In the genomic region with DNA sequence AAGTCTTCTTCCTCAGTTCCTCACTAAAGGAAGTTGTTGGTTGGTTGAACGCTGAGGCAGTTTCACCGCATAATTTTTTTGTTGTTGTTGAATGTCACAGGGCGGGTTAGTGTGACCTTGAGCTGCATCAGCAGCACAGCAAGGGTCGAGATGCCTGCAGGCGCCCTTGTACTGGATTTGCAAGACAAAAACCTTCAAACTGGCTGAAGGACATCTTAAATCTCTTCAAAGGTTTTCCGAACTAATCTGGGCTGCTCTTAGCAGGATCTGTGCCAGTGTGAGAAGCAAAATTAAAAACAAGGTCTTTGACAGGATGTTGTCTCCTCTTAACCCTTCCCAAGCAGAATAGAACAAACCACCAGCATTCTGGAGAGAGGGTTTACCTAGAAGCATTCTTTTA, we compare ENCODE assay signal across 8 cellular contexts. TPM values are rescaled to one million over a fixed set of nuclear protein-coding genes. Genes with fewer than 3 reads are reported as not detected.
DNase-seq lines count a peak whose midpoint lies in the region; ATAC-seq and TF ChIP-seq lines count a peak whose summit lies in the region.

No MANE protein-coding gene starts in this region.

- intact Hi-C loops in activated CD8-positive, alpha-beta T cell treated with anti-CD3 and anti-CD28 coated beads for 36 hours (cut with micrococcal nuclease), result no loop called here
- intact Hi-C loops in heart right ventricle (cut with DNase I), result loop anchor here in 2 of 10 donors (5.0 to 10.0 kb wide), 2 partner anchors 37 to 49 kb away; no protein-coding TSS in a partner anchor
- intact Hi-C loops in psoas muscle (cut with DNase I), result no loop called here

- H3K9me3 ChIP-seq in heart right ventricle, result no peaks in the 10 kb centered on the region
- H3K9me3 ChIP-seq in psoas muscle, result no peaks in the 10 kb centered on the region

- peak; percentile 76 for DNase-seq in G401 (ENCODE audit: low spot score)
- DNase-seq in activated CD8-positive, alpha-beta T cell treated with anti-CD3 and anti-CD28 coated beads for 36 hours, result peak; percentile 41
- no peak for DNase-seq in heart right ventricle
- no peak for DNase-seq in psoas muscle
- DNase-seq in mucosa of gallbladder (ENCODE audit: low spot score), result no peak
- DNase-seq in DMS 273 treated with DMSO at 0.1 percent for 48 hours (lab: John Stamatoyannopoulos, UW), result no peak

- POLR2A ChIA-PET in activated CD8-positive, alpha-beta T cell treated with anti-CD3 and anti-CD28 coated beads for 36 hours (lab: Charles Lee), result no interaction called here

- CTCF ChIA-PET in activated CD8-positive, alpha-beta T cell treated with anti-CD3 and anti-CD28 coated beads for 36 hours (lab: Charles Lee), result interaction anchor here (0.8 to 2.9 kb wide), 2 partner anchors 11 to 39 kb away, joined by 3 to 8 read pairs; no protein-coding TSS in a partner anchor

- TF ChIP-seq CTCF in activated CD8-positive, alpha-beta T cell treated with anti-CD3 and anti-CD28 coated beads for 36 hours (IDR thresholded peaks at IDR 0.05), result no peak
- no peak for TF ChIP-seq CTCF in heart right ventricle (IDR thresholded peaks at IDR 0.05)
- no peak for TF ChIP-seq CTCF in psoas muscle (IDR thresholded peaks at IDR 0.05)

- no peaks in the 10 kb centered on the region for H3K9me3 Mint-ChIP-seq in activated CD8-positive, alpha-beta T cell treated with anti-CD3 and anti-CD28 coated beads for 36 hours

- H3K27me3 Mint-ChIP-seq in activated CD8-positive, alpha-beta T cell treated with anti-CD3 and anti-CD28 coated beads for 36 hours, result no peaks in the 10 kb centered on the region

- H3K36me3 Mint-ChIP-seq in activated CD8-positive, alpha-beta T cell treated with anti-CD3 and anti-CD28 coated beads for 36 hours (ENCODE audit: low read depth), result peaks cover 20% of the 10 kb centered on the region

- peaks cover 52% of the 10 kb centered on the region for H3K4me1 Mint-ChIP-seq in activated CD8-positive, alpha-beta T cell treated with anti-CD3 and anti-CD28 coated beads for 36 hours (ENCODE audit: low read depth)

- 4 to 7% methylated on average over 6 of the region's 6 CpGs for WGBS in heart right ventricle, 2 donors
- 21 to 37% (median 26%) methylated on average over 6 of the region's 6 CpGs for WGBS in psoas muscle, 3 donors

- peak; percentile 58 for ATAC-seq in activated CD8-positive, alpha-beta T cell treated with anti-CD3 and anti-CD28 coated beads for 36 hours
- ATAC-seq in heart right ventricle (peak in 5 of 8 donors; percentile 40 to 66 (median 59)), psoas muscle (no peak), HG02610 (IDR thresholded peaks at IDR 0.05; ENCODE audit: unreplicated experiment) (no peak), GM19455 (IDR thresholded peaks at IDR 0.05; ENCODE audit: unreplicated experiment) (no peak)

- H3K27ac Mint-ChIP-seq in activated CD8-positive, alpha-beta T cell treated with anti-CD3 and anti-CD28 coated beads for 36 hours, result peak overlapping the region; percentile 75

- no peaks in the 10 kb centered on the region for H3K27me3 ChIP-seq in heart right ventricle
- no peaks in the 10 kb centered on the region for H3K27me3 ChIP-seq in psoas muscle (ENCODE audit: insufficient read depth in 3 of 3, low read length in 2 of 3)

- in situ Hi-C loops in G401 (cut with HindIII; ENCODE audit: low sequenced_read_pairs), result no loop called here

- H3K4me1 ChIP-seq in heart right ventricle (peaks cover 0 to 57% (median 40%) of the 10 kb centered on the region in 9 donors), psoas muscle (peaks cover 78% of the 10 kb centered on the region)

- H3K4me3 Mint-ChIP-seq in activated CD8-positive, alpha-beta T cell treated with anti-CD3 and anti-CD28 coated beads for 36 hours, result peak overlapping the region; percentile 46

- peaks cover 0 to 2% (median 0%) of the 10 kb centered on the region in 9 donors for H3K36me3 ChIP-seq in heart right ventricle
- no peaks in the 10 kb centered on the region for H3K36me3 ChIP-seq in psoas muscle (ENCODE audit: insufficient read depth in 1 of 2, low read depth in 1 of 2)

- H3K4me3 ChIP-seq in heart right ventricle, result peak overlapping the region in 5 of 10 donors; percentile 3 to 33 (median 16)
- no peak overlapping the region for H3K4me3 ChIP-seq in psoas muscle

- H3K27ac ChIP-seq in heart right ventricle (peak overlapping the region in 8 of 10 donors; percentile 7 to 54 (median 19)), psoas muscle (peak overlapping the region; percentile 17)

RNA-seq across cellular contexts. Expression of a gene that starts 59.4 kb away (rescaled TPM):
- total RNA-seq in G401 (2014; rRNA removed; shearing (Covaris generic)), result 33.5 and 56.4 TPM in 2 replicates
- 10 to 100 TPM; 12.4 to 12.8 TPM for total RNA-seq in activated CD8-positive, alpha-beta T cell treated with anti-CD3 and anti-CD28 coated beads for 36 hours
- total RNA-seq in heart right ventricle (10 to 100 TPM; 13.6 to 40.3 (median 17.9) TPM), psoas muscle (100 to 1,000 TPM in 1 of 4 donors, 10 to 100 TPM in 3; 42.8 to 137 (median 58.9) TPM), mucosa of gallbladder (34.4 TPM)
- polyA plus RNA-seq in heart right ventricle (1 to 10 TPM; 3.2 to 4.5 TPM), psoas muscle (10 to 100 TPM; 12.1 to 30.3 (median 14.6) TPM)

Comparison
In these comparisons a context has a peak if more than half of its experiments do, and no peak if none do; other contexts are left out.
1. DNase-seq: peak in G401 (single experiment) and activated CD8-positive, alpha-beta T cell treated with anti-CD3 and anti-CD28 coated beads for 36 hours (single experiment); none in heart right ventricle (0 of 2), psoas muscle (0 of 2), mucosa of gallbladder (single experiment) and DMS 273 treated with DMSO at 0.1 percent for 48 hours (single experiment).
2. ATAC-seq: peak in activated CD8-positive, alpha-beta T cell treated with anti-CD3 and anti-CD28 coated beads for 36 hours (single experiment) and heart right ventricle (5 of 8); none in psoas muscle (0 of 4), HG02610 (single experiment) and GM19455 (single experiment).